ENCODE assay signal across 14 cellular contexts in the genomic region with DNA sequence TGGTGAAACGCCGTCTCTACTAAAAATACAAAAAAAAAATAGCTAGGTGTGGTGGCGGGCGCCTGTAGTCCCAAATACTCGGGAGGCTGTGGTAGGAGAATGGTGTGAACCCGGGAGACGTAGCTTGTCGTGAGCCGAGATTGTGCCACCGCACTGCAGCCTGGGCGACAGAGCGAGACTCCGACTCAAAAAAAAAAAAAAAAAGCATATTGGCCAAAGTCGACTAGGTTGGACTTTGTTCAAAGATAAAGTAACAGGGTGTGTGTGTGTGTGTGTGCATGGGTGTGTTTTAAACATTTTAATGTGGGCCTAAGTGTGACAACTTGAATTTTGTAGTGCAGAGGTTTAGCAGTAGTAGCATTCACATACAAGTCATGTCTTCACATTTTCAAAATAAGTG.
"Had no signal": no experiment of that assay in that cellular context is flagged by ENCODE, and none has a peak within 500 bp of the region (broad histone marks: within the 10 kb centered on the region; RNA-seq: fewer than 3 reads in every experiment).

No MANE protein-coding gene starts in this region.

- DNase-seq: foreskin keratinocyte; heart left ventricle; hypothalamus; kidney glomerular epithelial cell; left lung; lower lobe of right lung; natural killer cell; nucleus accumbens; ovary; right cardiac atrium; stimulated activated CD4-positive, alpha-beta T cell treated with anti-CD3 and anti-CD28 coated beads, Interleukin-4, amount 100 ng/mL, for 24 hours; testis had no signal

- H3K9me3 ChIP-seq: heart left ventricle, left lung, lower lobe of right lung, ovary, testis, tibial nerve had no signal

- H3K36me3 ChIP-seq: heart left ventricle, left lung, lower lobe of right lung, ovary, tibial nerve had no signal

- H3K4me3 ChIP-seq: heart left ventricle, left lung, lower lobe of right lung, ovary, tibial nerve had no signal

- ATAC-seq: foreskin keratinocyte; heart left ventricle; left lung; lower lobe of right lung; natural killer cell; right cardiac atrium; stimulated activated memory B cell treated with anti-CD40 and anti-IgM and Interleukin-4, amounts not matched to agents 10 μg/mL and 1 μg/mL and 100 μg/mL, for 72 hours had no signal

- H3K4me1 ChIP-seq: foreskin keratinocyte, heart left ventricle, testis, tibial nerve had no signal

- H3K27me3 ChIP-seq: foreskin keratinocyte, heart left ventricle, left lung, ovary, testis, tibial nerve had no signal

- H3K27ac ChIP-seq: foreskin keratinocyte, heart left ventricle, left lung, lower lobe of right lung, ovary, testis, tibial nerve had no signal
